1 cellular context compared by ENCODE assay signal in genomic region chr16:69127966-69128510, GRCh38.
TF ChIP-seq lines count a peak whose summit lies in the region.

No MANE protein-coding gene starts in this region.

TF ChIP-seq in HepG2, 621 proteins besides CTCF, POLR2A, EP300 and RAD21:
- no peak for TF ChIP-seq ZNF747 (CRISPR knock-in tag; IDR thresholded peaks at IDR 0.05; ENCODE audit: borderline replicate concordance)
- peak; percentile 23; the same call in 1 of the 2 replicates for TF ChIP-seq ZBTB33 (CRISPR knock-in tag; IDR thresholded peaks at IDR 0.05)
TF ChIP-seq in HepG2: peak in this region for 1.
